In genomic region chr1:235018720-235019444, GRCh38 we compare ENCODE assay signal across 11 cellular contexts.
DNase-seq lines count a peak whose midpoint lies in the region; ATAC-seq, FAIRE-seq and TF ChIP-seq lines count a peak whose summit lies in the region.
"Had no signal": no experiment of that assay in that cellular context is flagged by ENCODE, and none has a peak within 500 bp of the region (broad histone marks: within the 10 kb centered on the region; RNA-seq: fewer than 3 reads in every experiment).

No MANE protein-coding gene starts in this region.

- no peak overlapping the region for H2AFZ ChIP-seq in smooth muscle cell (ENCODE audit: low read depth)

- no peak overlapping the region for H3K4me3 Mint-ChIP-seq in brain
- H3K4me3 Mint-ChIP-seq in WTC11, result no peak overlapping the region
- no peak overlapping the region for H3K4me3 Mint-ChIP-seq in type B pancreatic cell

- no peaks in the 10 kb centered on the region for H3K79me2 ChIP-seq in smooth muscle cell (ENCODE audit: low read depth)

- H3K4me3 ChIP-seq in SJCRH30 (no peak overlapping the region), smooth muscle cell (no peak overlapping the region)

- H3K9me3 ChIP-seq in SJCRH30 (replicated peaks), result no peaks in the 10 kb centered on the region
- no peaks in the 10 kb centered on the region for H3K9me3 ChIP-seq in smooth muscle cell (replicated peaks; ENCODE audit: low read depth)

- peaks cover 66% of the 10 kb centered on the region for H3K4me1 ChIP-seq in SJCRH30
- H3K4me1 ChIP-seq in smooth muscle cell (ENCODE audit: low read depth), result peaks cover 25% of the 10 kb centered on the region

- H3K27ac ChIP-seq in SJCRH30, result peak overlapping the region; percentile 74
- H3K27ac ChIP-seq in smooth muscle cell (ENCODE audit: low read depth), result peak overlapping the region; percentile 100

- no peaks in the 10 kb centered on the region for H3K36me3 Mint-ChIP-seq in brain
- no peaks in the 10 kb centered on the region for H3K36me3 Mint-ChIP-seq in WTC11
- H3K36me3 Mint-ChIP-seq in type B pancreatic cell, result no peaks in the 10 kb centered on the region

- CTCF ChIA-PET in WTC11 (lab: Charles Lee), result no interaction called here

- 70% methylated on average over 3 of the region's 3 CpGs for WGBS in smooth muscle cell (ENCODE audit: low lambda C conversion rate)

- peaks cover 0 to 4% (median 4%) of the 10 kb centered on the region in 5 experiments for H3K9me3 Mint-ChIP-seq in brain
- H3K9me3 Mint-ChIP-seq in WTC11, result peaks cover 10% of the 10 kb centered on the region
- peaks cover 11% of the 10 kb centered on the region for H3K9me3 Mint-ChIP-seq in type B pancreatic cell

- H3K9ac ChIP-seq in smooth muscle cell (ENCODE audit: low read depth), result peak overlapping the region; percentile 94

- peak overlapping the region; percentile 37 for H3K4me2 ChIP-seq in smooth muscle cell

- no peak for ATAC-seq in WTC11
- no peak for ATAC-seq in GM21447 (IDR thresholded peaks at IDR 0.05; ENCODE audit: unreplicated experiment)
- ATAC-seq: naive thymus-derived CD4-positive, alpha-beta T cell had no signal

- H3K4me1 Mint-ChIP-seq in brain (peaks cover 60% of the 10 kb centered on the region), WTC11 (peaks cover 23% of the 10 kb centered on the region), type B pancreatic cell (ENCODE audit: unreplicated experiment) (peaks cover 43% of the 10 kb centered on the region)

- H3K36me3 ChIP-seq in SJCRH30 (no peaks in the 10 kb centered on the region), smooth muscle cell (ENCODE audit: low read depth) (no peaks in the 10 kb centered on the region)

- H3K27ac Mint-ChIP-seq in brain (peak overlapping the region in 3 of 5 experiments; percentile 23 to 61 (median 53)), WTC11 (no peak overlapping the region), type B pancreatic cell (no peak overlapping the region)

- no peak for TF ChIP-seq CTCF in brain (conservative IDR thresholded peaks at IDR 0.05)
- TF ChIP-seq CTCF in smooth muscle cell (IDR thresholded peaks at IDR 0.05; ENCODE audit: borderline replicate concordance, insufficient read depth, poor library complexity, severe bottlenecking), result no peak
- TF ChIP-seq CTCF in WTC11 (IDR thresholded peaks at IDR 0.05), result no peak
- TF ChIP-seq CTCF in type B pancreatic cell (conservative IDR thresholded peaks at IDR 0.05), result no peak

- no peaks in the 10 kb centered on the region for H3K27me3 ChIP-seq in SJCRH30
- no peaks in the 10 kb centered on the region for H3K27me3 ChIP-seq in smooth muscle cell (ENCODE audit: low read depth)

- peaks cover 5% of the 10 kb centered on the region for H3K27me3 Mint-ChIP-seq in brain
- H3K27me3 Mint-ChIP-seq in WTC11 (ENCODE audit: low read depth), result no peaks in the 10 kb centered on the region; the same call in 1 of the 2 replicates
- peaks cover 6% of the 10 kb centered on the region for H3K27me3 Mint-ChIP-seq in type B pancreatic cell
- H3K27me3 Mint-ChIP-seq: naive thymus-derived CD4-positive, alpha-beta T cell had no signal

- DNase-seq in GM18507 (ENCODE audit: extremely low spot score, insufficient read length, low read depth), result no peak
- DNase-seq in SJCRH30, result no peak
- no peak for DNase-seq in smooth muscle cell (lab: John Stamatoyannopoulos, UW; ENCODE audit: unreplicated experiment)
- no peak for DNase-seq in GOT3 (lab: John Stamatoyannopoulos, UW)
- no peak for DNase-seq in WTC11 (ENCODE audit: low spot score)
- DNase-seq in type B pancreatic cell (ENCODE audit: extremely low spot score, unreplicated experiment), result no peak
- DNase-seq: activated gamma-delta T cell, NCI-H2029 treated with DMSO at 0.1 percent for 48 hours had no signal

- H3F3A ChIP-seq in smooth muscle cell (ENCODE audit: low read depth), result peaks cover 40% of the 10 kb centered on the region

- FAIRE-seq in GM18507 (lab: Jason Lieb, UNC), result peak; percentile 42

- POLR2A ChIA-PET in WTC11 (lab: Charles Lee), result no interaction called here

- H4K20me1 ChIP-seq in smooth muscle cell (ENCODE audit: low read depth), result no peaks in the 10 kb centered on the region

TF ChIP-seq in WTC11, 78 proteins besides CTCF, POLR2A, EP300 and RAD21:
- TF ChIP-seq ZNF263 (CRISPR knock-in tag; IDR thresholded peaks at IDR 0.05; ENCODE audit: low read depth) (no peak), PREB (CRISPR knock-in tag; IDR thresholded peaks at IDR 0.05; ENCODE audit: borderline replicate concordance) (no peak), E2F1 (CRISPR knock-in tag; IDR thresholded peaks at IDR 0.05) (no peak)

Comparison
In these comparisons a context has a peak if more than half of its experiments do, and no peak if none do; other contexts are left out.
1. H3K27ac Mint-ChIP-seq: peak in brain (3 of 5); none in WTC11 (single experiment) and type B pancreatic cell (single experiment).